ENCODE assay signal across 2 cellular contexts in the genomic region with DNA sequence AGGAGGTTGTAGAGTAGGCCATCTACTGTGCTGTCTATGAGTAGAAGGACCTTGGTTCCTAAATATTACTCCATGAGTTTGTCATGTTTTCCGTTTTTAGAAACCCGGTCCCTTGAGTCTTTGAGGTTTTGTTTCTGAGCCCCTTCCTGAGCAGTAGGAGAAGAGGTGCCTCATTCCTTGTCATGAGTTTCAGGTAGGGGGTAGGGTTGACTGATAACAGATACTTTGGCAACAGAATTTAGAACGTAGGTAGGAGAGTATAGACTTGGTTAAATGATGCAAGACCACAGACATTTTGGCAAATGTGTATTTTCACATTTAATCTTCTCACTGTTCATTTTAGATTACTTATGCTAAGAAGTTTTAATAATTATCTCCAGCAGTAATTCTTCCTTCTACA.
TF ChIP-seq lines count a peak whose summit lies in the region.

No MANE protein-coding gene starts in this region.

TF ChIP-seq in SK-N-SH, 30 proteins besides CTCF, POLR2A, EP300 and RAD21 (continued from another document):
- TF ChIP-seq, protein P1, sequence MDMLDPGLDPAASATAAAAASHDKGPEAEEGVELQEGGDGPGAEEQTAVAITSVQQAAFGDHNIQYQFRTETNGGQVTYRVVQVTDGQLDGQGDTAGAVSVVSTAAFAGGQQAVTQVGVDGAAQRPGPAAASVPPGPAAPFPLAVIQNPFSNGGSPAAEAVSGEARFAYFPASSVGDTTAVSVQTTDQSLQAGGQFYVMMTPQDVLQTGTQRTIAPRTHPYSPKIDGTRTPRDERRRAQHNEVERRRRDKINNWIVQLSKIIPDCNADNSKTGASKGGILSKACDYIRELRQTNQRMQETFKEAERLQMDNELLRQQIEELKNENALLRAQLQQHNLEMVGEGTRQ (IDR thresholded peaks at IDR 0.05; ENCODE audit: borderline replicate concordance, low read depth, low read length), result no peak
- no peak for TF ChIP-seq SIN3A (IDR thresholded peaks at IDR 0.05; ENCODE audit: borderline replicate concordance, low read depth, low read length)
- TF ChIP-seq NFIC (IDR thresholded peaks at IDR 0.05; ENCODE audit: borderline replicate concordance), result no peak
- no peak for TF ChIP-seq FOXM1 (IDR thresholded peaks at IDR 0.05; ENCODE audit: low read depth)
- no peak for TF ChIP-seq EZH2phosphoT487 (IDR thresholded peaks at IDR 0.05; ENCODE audit: borderline replicate concordance, low read depth)
- no peak for TF ChIP-seq TAF1 (IDR thresholded peaks at IDR 0.05; ENCODE audit: borderline replicate concordance, low read depth, low read length)
- TF ChIP-seq, protein P2, sequence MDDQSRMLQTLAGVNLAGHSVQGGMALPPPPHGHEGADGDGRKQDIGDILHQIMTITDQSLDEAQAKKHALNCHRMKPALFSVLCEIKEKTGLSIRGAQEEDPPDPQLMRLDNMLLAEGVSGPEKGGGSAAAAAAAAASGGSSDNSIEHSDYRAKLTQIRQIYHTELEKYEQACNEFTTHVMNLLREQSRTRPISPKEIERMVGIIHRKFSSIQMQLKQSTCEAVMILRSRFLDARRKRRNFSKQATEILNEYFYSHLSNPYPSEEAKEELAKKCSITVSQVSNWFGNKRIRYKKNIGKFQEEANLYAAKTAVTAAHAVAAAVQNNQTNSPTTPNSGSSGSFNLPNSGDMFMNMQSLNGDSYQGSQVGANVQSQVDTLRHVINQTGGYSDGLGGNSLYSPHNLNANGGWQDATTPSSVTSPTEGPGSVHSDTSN (IDR thresholded peaks at IDR 0.05), result no peak
- no peak for TF ChIP-seq ELF1 (IDR thresholded peaks at IDR 0.05)
- no peak for TF ChIP-seq JUND (IDR thresholded peaks at IDR 0.05)
- TF ChIP-seq RFX5 (IDR thresholded peaks at IDR 0.05; ENCODE audit: low read length), result no peak
- TF ChIP-seq, protein P3, sequence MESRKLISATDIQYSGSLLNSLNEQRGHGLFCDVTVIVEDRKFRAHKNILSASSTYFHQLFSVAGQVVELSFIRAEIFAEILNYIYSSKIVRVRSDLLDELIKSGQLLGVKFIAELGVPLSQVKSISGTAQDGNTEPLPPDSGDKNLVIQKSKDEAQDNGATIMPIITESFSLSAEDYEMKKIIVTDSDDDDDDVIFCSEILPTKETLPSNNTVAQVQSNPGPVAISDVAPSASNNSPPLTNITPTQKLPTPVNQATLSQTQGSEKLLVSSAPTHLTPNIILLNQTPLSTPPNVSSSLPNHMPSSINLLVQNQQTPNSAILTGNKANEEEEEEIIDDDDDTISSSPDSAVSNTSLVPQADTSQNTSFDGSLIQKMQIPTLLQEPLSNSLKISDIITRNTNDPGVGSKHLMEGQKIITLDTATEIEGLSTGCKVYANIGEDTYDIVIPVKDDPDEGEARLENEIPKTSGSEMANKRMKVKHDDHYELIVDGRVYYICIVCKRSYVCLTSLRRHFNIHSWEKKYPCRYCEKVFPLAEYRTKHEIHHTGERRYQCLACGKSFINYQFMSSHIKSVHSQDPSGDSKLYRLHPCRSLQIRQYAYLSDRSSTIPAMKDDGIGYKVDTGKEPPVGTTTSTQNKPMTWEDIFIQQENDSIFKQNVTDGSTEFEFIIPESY (IDR thresholded peaks at IDR 0.05; ENCODE audit: borderline replicate concordance, low read depth), result no peak
- no peak for TF ChIP-seq GATA2 (CRISPR knock-in tag; IDR thresholded peaks at IDR 0.05)
- TF ChIP-seq RXRA (IDR thresholded peaks at IDR 0.05; ENCODE audit: borderline replicate concordance, low read depth), result no peak
- no peak for TF ChIP-seq SMC3 (IDR thresholded peaks at IDR 0.05; ENCODE audit: low read depth, low read length)
- TF ChIP-seq, protein P4, sequence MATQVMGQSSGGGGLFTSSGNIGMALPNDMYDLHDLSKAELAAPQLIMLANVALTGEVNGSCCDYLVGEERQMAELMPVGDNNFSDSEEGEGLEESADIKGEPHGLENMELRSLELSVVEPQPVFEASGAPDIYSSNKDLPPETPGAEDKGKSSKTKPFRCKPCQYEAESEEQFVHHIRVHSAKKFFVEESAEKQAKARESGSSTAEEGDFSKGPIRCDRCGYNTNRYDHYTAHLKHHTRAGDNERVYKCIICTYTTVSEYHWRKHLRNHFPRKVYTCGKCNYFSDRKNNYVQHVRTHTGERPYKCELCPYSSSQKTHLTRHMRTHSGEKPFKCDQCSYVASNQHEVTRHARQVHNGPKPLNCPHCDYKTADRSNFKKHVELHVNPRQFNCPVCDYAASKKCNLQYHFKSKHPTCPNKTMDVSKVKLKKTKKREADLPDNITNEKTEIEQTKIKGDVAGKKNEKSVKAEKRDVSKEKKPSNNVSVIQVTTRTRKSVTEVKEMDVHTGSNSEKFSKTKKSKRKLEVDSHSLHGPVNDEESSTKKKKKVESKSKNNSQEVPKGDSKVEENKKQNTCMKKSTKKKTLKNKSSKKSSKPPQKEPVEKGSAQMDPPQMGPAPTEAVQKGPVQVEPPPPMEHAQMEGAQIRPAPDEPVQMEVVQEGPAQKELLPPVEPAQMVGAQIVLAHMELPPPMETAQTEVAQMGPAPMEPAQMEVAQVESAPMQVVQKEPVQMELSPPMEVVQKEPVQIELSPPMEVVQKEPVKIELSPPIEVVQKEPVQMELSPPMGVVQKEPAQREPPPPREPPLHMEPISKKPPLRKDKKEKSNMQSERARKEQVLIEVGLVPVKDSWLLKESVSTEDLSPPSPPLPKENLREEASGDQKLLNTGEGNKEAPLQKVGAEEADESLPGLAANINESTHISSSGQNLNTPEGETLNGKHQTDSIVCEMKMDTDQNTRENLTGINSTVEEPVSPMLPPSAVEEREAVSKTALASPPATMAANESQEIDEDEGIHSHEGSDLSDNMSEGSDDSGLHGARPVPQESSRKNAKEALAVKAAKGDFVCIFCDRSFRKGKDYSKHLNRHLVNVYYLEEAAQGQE (IDR thresholded peaks at IDR 0.05; ENCODE audit: low read depth, low read length), result no peak
- TF ChIP-seq TCF12 (IDR thresholded peaks at IDR 0.05), result no peak

TF ChIP-seq in SK-N-SH treated with all-trans-retinoic acid at 6 μM for 48 hours, 23 proteins besides CTCF, POLR2A, EP300 and RAD21:
- TF ChIP-seq, protein P5, sequence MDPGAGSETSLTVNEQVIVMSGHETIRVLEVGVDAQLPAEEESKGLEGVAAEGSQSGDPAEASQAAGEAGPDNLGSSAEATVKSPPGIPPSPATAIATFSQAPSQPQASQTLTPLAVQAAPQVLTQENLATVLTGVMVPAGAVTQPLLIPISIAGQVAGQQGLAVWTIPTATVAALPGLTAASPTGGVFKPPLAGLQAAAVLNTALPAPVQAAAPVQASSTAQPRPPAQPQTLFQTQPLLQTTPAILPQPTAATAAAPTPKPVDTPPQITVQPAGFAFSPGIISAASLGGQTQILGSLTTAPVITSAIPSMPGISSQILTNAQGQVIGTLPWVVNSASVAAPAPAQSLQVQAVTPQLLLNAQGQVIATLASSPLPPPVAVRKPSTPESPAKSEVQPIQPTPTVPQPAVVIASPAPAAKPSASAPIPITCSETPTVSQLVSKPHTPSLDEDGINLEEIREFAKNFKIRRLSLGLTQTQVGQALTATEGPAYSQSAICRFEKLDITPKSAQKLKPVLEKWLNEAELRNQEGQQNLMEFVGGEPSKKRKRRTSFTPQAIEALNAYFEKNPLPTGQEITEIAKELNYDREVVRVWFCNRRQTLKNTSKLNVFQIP (CRISPR knock-in tag; IDR thresholded peaks at IDR 0.05; ENCODE audit: borderline replicate concordance, low read depth), result no peak
